Comparison of ENCODE assay signal across 9 cellular contexts in genomic region chr1:21519486-21520070, GRCh38. TPM values are rescaled to one million over a fixed set of nuclear protein-coding genes. Genes with fewer than 3 reads are reported as not detected.
DNase-seq lines count a peak whose midpoint lies in the region; ATAC-seq, FAIRE-seq and TF ChIP-seq lines count a peak whose summit lies in the region.
"Not testable (repeated sequence)": the region's sequence is repeated elsewhere in the genome, so short reads cannot be mapped to it uniquely, and the experiment has no call there.
"Had no signal": no experiment of that assay in that cellular context is flagged by ENCODE, and none has a peak within 500 bp of the region (broad histone marks: within the 10 kb centered on the region; RNA-seq: fewer than 3 reads in every experiment).

No MANE protein-coding gene starts in this region.

- DNase-seq in activated B cell treated with CpG ODN at 0.5 μM for 24 hours; memory B cell (ENCODE audit: low spot score in 2 of 2); neuronal stem cell (ENCODE audit: low spot score); urothelium cell line (ENCODE audit: low spot score): not testable (repeated sequence)

- peaks cover 78% of the 10 kb centered on the region for H3K27me3 ChIP-seq in DOHH2 (ENCODE audit: control insufficient read depth, low read length)
- not testable (repeated sequence) for H3K27me3 ChIP-seq in HUES6 (ENCODE audit: control insufficient read depth, insufficient read depth, low read length); OCI-LY3 (ENCODE audit: low read depth, low read length); neuronal stem cell (ENCODE audit: control insufficient read depth in 3 of 3, insufficient read depth in 3 of 3, low read depth in 1 of 3, low read length in 3 of 3)

- POLR2A ChIA-PET in activated B cell treated with CpG ODN at 0.5 μM for 24 hours (lab: Charles Lee) = interaction anchor here (0.7 to 4.5 kb wide), 9 partner anchors 7 to 263 kb away, joined by 3 to 37 read pairs (median 5); partner anchors contain the start of genes ALPL, ECE1 and USP48

- H3K36me3 Mint-ChIP-seq in activated B cell treated with CpG ODN at 0.5 μM for 24 hours (ENCODE audit: low read depth); memory B cell: not testable (repeated sequence)

- not testable (repeated sequence) for H2AK5ac ChIP-seq in neuronal stem cell (ENCODE audit: low read depth, low read length)

- intact Hi-C loops in activated B cell treated with CpG ODN at 0.5 μM for 24 hours (cut with micrococcal nuclease) = loop anchor here (1.0 to 5.0 kb wide), 3 partner anchors 15 to 263 kb away; partner anchors contain the start of gene USP48

- peak overlapping the region; percentile 31; the same call in 1 of the 2 replicates for H3K4me2 ChIP-seq in DOHH2 (ENCODE audit: low read length)
- peak overlapping the region; percentile 69 for H3K4me2 ChIP-seq in OCI-LY3 (ENCODE audit: low read length)
- H3K4me2 ChIP-seq in neuronal stem cell (ENCODE audit: insufficient read depth, low read length, poor library complexity, severe bottlenecking) = not testable (repeated sequence)

- CTCF ChIA-PET in activated B cell treated with CpG ODN at 0.5 μM for 24 hours (lab: Charles Lee) = interaction anchor here (1.5 kb wide), 1 partner anchor 10 kb away, joined by 5 read pairs; the partner anchor contains the start of gene ALPL

- WGBS in neuronal stem cell (ENCODE audit: extremely low coverage in 2 of 2, insufficient read length in 2 of 2, insufficient replicate concordance in 1 of 2), 2 donors = no CpG with 5 or more reads among the region's 11 CpGs

- not testable (repeated sequence) for H3K27me3 Mint-ChIP-seq in activated B cell treated with CpG ODN at 0.5 μM for 24 hours, memory B cell

- H3K4me1 ChIP-seq in DOHH2 (ENCODE audit: control insufficient read depth, low read length) (peaks cover 63% of the 10 kb centered on the region), HUES6 (ENCODE audit: control insufficient read depth, insufficient read depth, low read length) (peaks cover 41% of the 10 kb centered on the region), OCI-LY3 (ENCODE audit: low read length) (peaks cover 96% of the 10 kb centered on the region), neuronal stem cell (ENCODE audit: control insufficient read depth in 2 of 2, insufficient read depth in 1 of 2, low read depth in 1 of 2, low read length in 2 of 2) (peaks cover 4 to 10% of the 10 kb centered on the region in 2 donors)

- peaks cover 13% of the 10 kb centered on the region for H3F3A ChIP-seq in DOHH2 (ENCODE audit: control insufficient read depth, insufficient read depth)

- H2BK5ac ChIP-seq in neuronal stem cell (ENCODE audit: low read length) = not testable (repeated sequence)

- not testable (repeated sequence) for H3K9me3 ChIP-seq in DOHH2 (ENCODE audit: control insufficient read depth, insufficient read depth, low read length); HUES6 (ENCODE audit: control insufficient read depth, insufficient read depth, low read depth, low read length); OCI-LY3 (ENCODE audit: insufficient read depth, low read length); neuronal stem cell (replicated peaks in 1 of 2; ENCODE audit: control insufficient read depth in 2 of 2, insufficient read depth in 1 of 2, low read depth in 1 of 2, low read length in 2 of 2)

- not testable (repeated sequence) for H2BK12ac ChIP-seq in neuronal stem cell (ENCODE audit: low read length)

- not testable (repeated sequence) for H2BK120ac ChIP-seq in neuronal stem cell (ENCODE audit: low read depth, low read length)

- peak overlapping the region; percentile 59; the same call in 1 of the 2 replicates for H2AFZ ChIP-seq in OCI-LY3 (ENCODE audit: low read depth, low read length)
- not testable (repeated sequence) for H2AFZ ChIP-seq in neuronal stem cell (ENCODE audit: low read length)

- H3K4me3 ChIP-seq in DOHH2 (ENCODE audit: low read length); HUES6 (ENCODE audit: low read depth, low read length); neuronal stem cell (ENCODE audit: low read length in 2 of 2): not testable (repeated sequence)
- peak overlapping the region; percentile 53 for H3K4me3 ChIP-seq in OCI-LY3 (ENCODE audit: low read length)

- not testable (repeated sequence) for H4K91ac ChIP-seq in neuronal stem cell (ENCODE audit: low read depth, low read length, poor library complexity)

- not testable (repeated sequence) for H4K20me1 ChIP-seq in DOHH2 (ENCODE audit: control insufficient read depth, insufficient read depth, low read depth, low read length); OCI-LY3 (ENCODE audit: insufficient read depth, low read length)

- not testable (repeated sequence) for ATAC-seq in activated B cell treated with CpG ODN at 0.5 μM for 24 hours (ENCODE audit: low read depth); memory B cell (ENCODE audit: low read depth)

- H3K23ac ChIP-seq in neuronal stem cell (ENCODE audit: low read depth, low read length, poor library complexity) = not testable (repeated sequence)

- not testable (repeated sequence) for H3K18ac ChIP-seq in neuronal stem cell (ENCODE audit: low read length)

- not testable (repeated sequence) for H3K14ac ChIP-seq in neuronal stem cell (ENCODE audit: low read length)

- H3K27ac ChIP-seq in DOHH2 (ENCODE audit: low read depth, low read length); neuronal stem cell (replicated peaks; ENCODE audit: low read length): not testable (repeated sequence)
- H3K27ac ChIP-seq in HUES6 (ENCODE audit: low read depth, low read length) (0 out of 2 replicates have a peak overlapping the region, but pooled peaks have one; percentile 47), OCI-LY3 (ENCODE audit: low read length) (peak overlapping the region; percentile 95)

- FAIRE-seq in urothelium cell line (lab: Jason Lieb, UNC) = peak; percentile 69

- H3K27ac Mint-ChIP-seq in activated B cell treated with CpG ODN at 0.5 μM for 24 hours = peak overlapping the region; percentile 96
- peak overlapping the region; percentile 94 for H3K27ac Mint-ChIP-seq in memory B cell

- not testable (repeated sequence) for H3K9ac ChIP-seq in HUES6 (ENCODE audit: low read length)
- H3K9ac ChIP-seq in OCI-LY3 (ENCODE audit: low read length) = peak overlapping the region; percentile 70
- H3K9ac ChIP-seq in neuronal stem cell (ENCODE audit: low read depth, low read length, poor library complexity) = peak overlapping the region; percentile 51

- H3K4me1 Mint-ChIP-seq in activated B cell treated with CpG ODN at 0.5 μM for 24 hours (peaks cover 89% of the 10 kb centered on the region), memory B cell (peaks cover 62% of the 10 kb centered on the region)

- H3K4me3 Mint-ChIP-seq in activated B cell treated with CpG ODN at 0.5 μM for 24 hours = peak overlapping the region; percentile 75
- peak overlapping the region; percentile 73 for H3K4me3 Mint-ChIP-seq in memory B cell

- not testable (repeated sequence) for H4K8ac ChIP-seq in neuronal stem cell (ENCODE audit: low read depth, low read length)

- H3K79me1 ChIP-seq in neuronal stem cell (ENCODE audit: low read depth, low read length) = peaks cover 12% of the 10 kb centered on the region

- not testable (repeated sequence) for H3K9me3 Mint-ChIP-seq in activated B cell treated with CpG ODN at 0.5 μM for 24 hours, memory B cell

- not testable (repeated sequence) for TF ChIP-seq CTCF in DOHH2 (IDR thresholded peaks at IDR 0.05; ENCODE audit: low read depth, low read length, poor library complexity, severe bottlenecking); OCI-LY3 (IDR thresholded peaks at IDR 0.05; ENCODE audit: low read depth, low read length); activated B cell treated with CpG ODN at 0.5 μM for 24 hours (IDR thresholded peaks at IDR 0.05)

- not testable (repeated sequence) for H3K36me3 ChIP-seq in DOHH2 (ENCODE audit: control insufficient read depth, low read length); HUES6 (ENCODE audit: control insufficient read depth, insufficient read depth, low read length); OCI-LY3 (replicated peaks; ENCODE audit: low read depth, low read length); neuronal stem cell (replicated peaks in 1 of 2; ENCODE audit: control insufficient read depth in 2 of 2, insufficient read depth in 2 of 2, low read length in 2 of 2)

- not testable (repeated sequence) for H2BK15ac ChIP-seq in neuronal stem cell (ENCODE audit: low read length)

- not testable (repeated sequence) for H3K4ac ChIP-seq in neuronal stem cell (ENCODE audit: low read length)

- not testable (repeated sequence) for H3K79me2 ChIP-seq in DOHH2 (ENCODE audit: control insufficient read depth, low read length); OCI-LY3 (ENCODE audit: low read length)

- not testable (repeated sequence) for H3K9me2 ChIP-seq in DOHH2 (replicated peaks; ENCODE audit: control insufficient read depth, low read length)

RNA-seq across cellular contexts. Expression of gene ALPL, which starts 10.4 kb away (rescaled TPM):
- total RNA-seq in activated B cell treated with CpG ODN at 0.5 μM for 24 hours = 14.7 and 19.0 TPM in 2 replicates
- polyA plus RNA-seq in neuronal stem cell (2013, experiment 1 of 2) = 113 TPM
- polyA plus RNA-seq in neuronal stem cell (2013, experiment 2 of 2) = 113 TPM
- total RNA-seq: CD8-positive, alpha-beta memory T cell; H4 had no signal
- polyA plus RNA-seq: CD8-positive, alpha-beta memory T cell had no signal
